1 cellular context compared by ENCODE assay signal in the genomic region with DNA sequence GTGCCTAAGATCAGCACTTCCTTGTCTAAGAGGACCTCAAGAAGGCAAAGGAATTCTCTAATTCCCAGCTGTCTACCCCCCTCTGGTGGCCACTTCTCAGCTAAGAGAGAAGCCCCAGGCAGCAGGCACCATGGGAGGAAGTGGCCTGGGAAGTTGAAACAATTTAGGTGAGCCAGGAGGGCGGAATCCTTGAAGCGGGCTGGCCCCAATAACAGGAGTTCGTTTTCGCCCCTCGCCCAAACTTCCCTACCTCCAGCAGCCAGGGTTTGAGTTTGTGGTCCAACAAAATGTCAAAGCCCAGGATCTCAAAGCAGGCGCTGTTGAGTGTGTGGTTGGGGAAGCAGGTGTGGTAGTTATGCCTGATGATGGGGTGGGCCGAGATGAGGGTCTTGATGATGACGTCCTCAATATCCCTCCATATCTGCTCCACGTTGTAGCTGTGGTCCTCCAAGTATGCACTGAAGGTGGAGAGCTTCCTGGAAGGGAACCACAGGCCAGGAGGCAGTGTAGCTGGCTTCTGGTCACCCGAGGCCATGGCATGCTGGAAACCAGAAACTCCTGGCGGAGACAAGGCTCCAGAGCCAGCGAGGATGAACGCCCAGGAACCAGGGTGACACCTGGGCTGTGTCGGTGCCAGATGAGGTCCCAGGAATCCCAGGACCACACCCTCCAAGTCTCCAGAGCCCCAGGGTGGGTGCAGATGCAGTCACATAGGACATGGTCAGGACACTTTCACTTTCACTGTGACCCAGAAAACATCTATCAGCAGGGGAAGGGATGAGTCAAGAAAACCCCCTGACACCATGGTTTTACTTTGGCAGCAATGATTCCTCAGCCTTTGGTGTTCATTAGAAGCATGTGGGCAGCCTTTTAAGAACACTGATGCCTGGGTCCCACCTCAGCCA.
TF ChIP-seq lines count a peak whose summit lies in the region.

No MANE protein-coding gene starts in this region.

TF ChIP-seq in HepG2, 621 proteins besides CTCF, POLR2A, EP300 and RAD21 (continued from another document and continues in another):
- TF ChIP-seq ZKSCAN1 (IDR thresholded peaks at IDR 0.05; ENCODE audit: low read length) (no peak), SIN3A (IDR thresholded peaks at IDR 0.05; ENCODE audit: borderline replicate concordance, low read depth, low read length) (0 out of 2 replicates have a peak, but pooled peaks have one; percentile 32), ZNF138 (CRISPR knock-in tag; IDR thresholded peaks at IDR 0.05; ENCODE audit: low read depth) (no peak), MATR3 (CRISPR knock-in tag; IDR thresholded peaks at IDR 0.05) (no peak), ZNF484 (CRISPR knock-in tag; IDR thresholded peaks at IDR 0.05; ENCODE audit: borderline replicate concordance, low read depth) (no peak), WIZ (CRISPR knock-in tag; IDR thresholded peaks at IDR 0.05) (peak; percentile 81; the same call in 1 of the 2 replicates), ZNF562 (CRISPR knock-in tag; IDR thresholded peaks at IDR 0.05; ENCODE audit: borderline replicate concordance) (no peak), NFIB (CRISPR knock-in tag; IDR thresholded peaks at IDR 0.05; ENCODE audit: borderline replicate concordance) (no peak), SPEN (CRISPR knock-in tag; IDR thresholded peaks at IDR 0.05; ENCODE audit: low read depth) (0 out of 2 replicates have a peak, but pooled peaks have one; percentile 66), IRX3 (CRISPR knock-in tag; IDR thresholded peaks at IDR 0.05; ENCODE audit: borderline replicate concordance, low read depth) (no peak), ONECUT2 (CRISPR knock-in tag; IDR thresholded peaks at IDR 0.05) (no peak), SP1 (IDR thresholded peaks at IDR 0.05) (no peak), SP1 (CRISPR knock-in tag; IDR thresholded peaks at IDR 0.05) (no peak), SOX13 (IDR thresholded peaks at IDR 0.05) (no peak), SOX13 (CRISPR knock-in tag; conservative IDR thresholded peaks at IDR 0.05 in 1 of 2, IDR thresholded peaks at IDR 0.05 in 1 of 2) (no peak), ZNF629 (CRISPR knock-in tag; conservative IDR thresholded peaks at IDR 0.05) (0 out of 2 replicates have a peak, but pooled peaks have one; percentile 16), ZNF451 (CRISPR knock-in tag; IDR thresholded peaks at IDR 0.05) (peak; percentile 53; the same call in 1 of the 2 replicates), SMC3 (IDR thresholded peaks at IDR 0.05; ENCODE audit: low read length) (peak; percentile 93), ZNF674 (CRISPR knock-in tag; IDR thresholded peaks at IDR 0.05; ENCODE audit: low read depth) (no peak), NFE2 (CRISPR knock-in tag; IDR thresholded peaks at IDR 0.05) (no peak), HNRNPH1 (optimal IDR thresholded peaks at IDR 0.05; ENCODE audit: low read depth, low read length) (no peak)
- TF ChIP-seq, protein P1, sequence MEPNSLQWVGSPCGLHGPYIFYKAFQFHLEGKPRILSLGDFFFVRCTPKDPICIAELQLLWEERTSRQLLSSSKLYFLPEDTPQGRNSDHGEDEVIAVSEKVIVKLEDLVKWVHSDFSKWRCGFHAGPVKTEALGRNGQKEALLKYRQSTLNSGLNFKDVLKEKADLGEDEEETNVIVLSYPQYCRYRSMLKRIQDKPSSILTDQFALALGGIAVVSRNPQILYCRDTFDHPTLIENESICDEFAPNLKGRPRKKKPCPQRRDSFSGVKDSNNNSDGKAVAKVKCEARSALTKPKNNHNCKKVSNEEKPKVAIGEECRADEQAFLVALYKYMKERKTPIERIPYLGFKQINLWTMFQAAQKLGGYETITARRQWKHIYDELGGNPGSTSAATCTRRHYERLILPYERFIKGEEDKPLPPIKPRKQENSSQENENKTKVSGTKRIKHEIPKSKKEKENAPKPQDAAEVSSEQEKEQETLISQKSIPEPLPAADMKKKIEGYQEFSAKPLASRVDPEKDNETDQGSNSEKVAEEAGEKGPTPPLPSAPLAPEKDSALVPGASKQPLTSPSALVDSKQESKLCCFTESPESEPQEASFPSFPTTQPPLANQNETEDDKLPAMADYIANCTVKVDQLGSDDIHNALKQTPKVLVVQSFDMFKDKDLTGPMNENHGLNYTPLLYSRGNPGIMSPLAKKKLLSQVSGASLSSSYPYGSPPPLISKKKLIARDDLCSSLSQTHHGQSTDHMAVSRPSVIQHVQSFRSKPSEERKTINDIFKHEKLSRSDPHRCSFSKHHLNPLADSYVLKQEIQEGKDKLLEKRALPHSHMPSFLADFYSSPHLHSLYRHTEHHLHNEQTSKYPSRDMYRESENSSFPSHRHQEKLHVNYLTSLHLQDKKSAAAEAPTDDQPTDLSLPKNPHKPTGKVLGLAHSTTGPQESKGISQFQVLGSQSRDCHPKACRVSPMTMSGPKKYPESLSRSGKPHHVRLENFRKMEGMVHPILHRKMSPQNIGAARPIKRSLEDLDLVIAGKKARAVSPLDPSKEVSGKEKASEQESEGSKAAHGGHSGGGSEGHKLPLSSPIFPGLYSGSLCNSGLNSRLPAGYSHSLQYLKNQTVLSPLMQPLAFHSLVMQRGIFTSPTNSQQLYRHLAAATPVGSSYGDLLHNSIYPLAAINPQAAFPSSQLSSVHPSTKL (CRISPR knock-in tag; IDR thresholded peaks at IDR 0.05) = no peak
- TF ChIP-seq, protein P2, sequence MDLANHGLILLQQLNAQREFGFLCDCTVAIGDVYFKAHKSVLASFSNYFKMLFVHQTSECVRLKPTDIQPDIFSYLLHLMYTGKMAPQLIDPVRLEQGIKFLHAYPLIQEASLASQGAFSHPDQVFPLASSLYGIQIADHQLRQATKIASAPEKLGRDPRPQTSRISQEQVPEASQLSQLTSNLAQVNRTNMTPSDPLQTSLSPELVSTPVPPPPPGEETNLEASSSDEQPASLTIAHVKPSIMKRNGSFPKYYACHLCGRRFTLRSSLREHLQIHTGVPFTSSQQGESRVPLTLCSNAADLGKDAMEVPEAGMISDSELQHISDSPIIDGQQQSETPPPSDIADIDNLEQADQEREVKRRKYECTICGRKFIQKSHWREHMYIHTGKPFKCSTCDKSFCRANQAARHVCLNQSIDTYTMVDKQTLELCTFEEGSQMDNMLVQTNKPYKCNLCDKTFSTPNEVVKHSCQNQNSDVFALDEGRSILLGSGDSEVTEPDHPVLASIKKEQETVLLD (CRISPR knock-in tag; IDR thresholded peaks at IDR 0.05; ENCODE audit: low read depth) = no peak
- TF ChIP-seq, protein P3, sequence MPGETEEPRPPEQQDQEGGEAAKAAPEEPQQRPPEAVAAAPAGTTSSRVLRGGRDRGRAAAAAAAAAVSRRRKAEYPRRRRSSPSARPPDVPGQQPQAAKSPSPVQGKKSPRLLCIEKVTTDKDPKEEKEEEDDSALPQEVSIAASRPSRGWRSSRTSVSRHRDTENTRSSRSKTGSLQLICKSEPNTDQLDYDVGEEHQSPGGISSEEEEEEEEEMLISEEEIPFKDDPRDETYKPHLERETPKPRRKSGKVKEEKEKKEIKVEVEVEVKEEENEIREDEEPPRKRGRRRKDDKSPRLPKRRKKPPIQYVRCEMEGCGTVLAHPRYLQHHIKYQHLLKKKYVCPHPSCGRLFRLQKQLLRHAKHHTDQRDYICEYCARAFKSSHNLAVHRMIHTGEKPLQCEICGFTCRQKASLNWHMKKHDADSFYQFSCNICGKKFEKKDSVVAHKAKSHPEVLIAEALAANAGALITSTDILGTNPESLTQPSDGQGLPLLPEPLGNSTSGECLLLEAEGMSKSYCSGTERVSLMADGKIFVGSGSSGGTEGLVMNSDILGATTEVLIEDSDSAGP (CRISPR knock-in tag; IDR thresholded peaks at IDR 0.05; ENCODE audit: borderline replicate concordance) = peak; percentile 68
- TF ChIP-seq, protein P4, sequence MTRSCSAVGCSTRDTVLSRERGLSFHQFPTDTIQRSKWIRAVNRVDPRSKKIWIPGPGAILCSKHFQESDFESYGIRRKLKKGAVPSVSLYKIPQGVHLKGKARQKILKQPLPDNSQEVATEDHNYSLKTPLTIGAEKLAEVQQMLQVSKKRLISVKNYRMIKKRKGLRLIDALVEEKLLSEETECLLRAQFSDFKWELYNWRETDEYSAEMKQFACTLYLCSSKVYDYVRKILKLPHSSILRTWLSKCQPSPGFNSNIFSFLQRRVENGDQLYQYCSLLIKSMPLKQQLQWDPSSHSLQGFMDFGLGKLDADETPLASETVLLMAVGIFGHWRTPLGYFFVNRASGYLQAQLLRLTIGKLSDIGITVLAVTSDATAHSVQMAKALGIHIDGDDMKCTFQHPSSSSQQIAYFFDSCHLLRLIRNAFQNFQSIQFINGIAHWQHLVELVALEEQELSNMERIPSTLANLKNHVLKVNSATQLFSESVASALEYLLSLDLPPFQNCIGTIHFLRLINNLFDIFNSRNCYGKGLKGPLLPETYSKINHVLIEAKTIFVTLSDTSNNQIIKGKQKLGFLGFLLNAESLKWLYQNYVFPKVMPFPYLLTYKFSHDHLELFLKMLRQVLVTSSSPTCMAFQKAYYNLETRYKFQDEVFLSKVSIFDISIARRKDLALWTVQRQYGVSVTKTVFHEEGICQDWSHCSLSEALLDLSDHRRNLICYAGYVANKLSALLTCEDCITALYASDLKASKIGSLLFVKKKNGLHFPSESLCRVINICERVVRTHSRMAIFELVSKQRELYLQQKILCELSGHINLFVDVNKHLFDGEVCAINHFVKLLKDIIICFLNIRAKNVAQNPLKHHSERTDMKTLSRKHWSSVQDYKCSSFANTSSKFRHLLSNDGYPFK (CRISPR knock-in tag; IDR thresholded peaks at IDR 0.05; ENCODE audit: borderline replicate concordance) = 0 out of 2 replicates have a peak, but pooled peaks have one; percentile 48
- TF ChIP-seq, protein P5, sequence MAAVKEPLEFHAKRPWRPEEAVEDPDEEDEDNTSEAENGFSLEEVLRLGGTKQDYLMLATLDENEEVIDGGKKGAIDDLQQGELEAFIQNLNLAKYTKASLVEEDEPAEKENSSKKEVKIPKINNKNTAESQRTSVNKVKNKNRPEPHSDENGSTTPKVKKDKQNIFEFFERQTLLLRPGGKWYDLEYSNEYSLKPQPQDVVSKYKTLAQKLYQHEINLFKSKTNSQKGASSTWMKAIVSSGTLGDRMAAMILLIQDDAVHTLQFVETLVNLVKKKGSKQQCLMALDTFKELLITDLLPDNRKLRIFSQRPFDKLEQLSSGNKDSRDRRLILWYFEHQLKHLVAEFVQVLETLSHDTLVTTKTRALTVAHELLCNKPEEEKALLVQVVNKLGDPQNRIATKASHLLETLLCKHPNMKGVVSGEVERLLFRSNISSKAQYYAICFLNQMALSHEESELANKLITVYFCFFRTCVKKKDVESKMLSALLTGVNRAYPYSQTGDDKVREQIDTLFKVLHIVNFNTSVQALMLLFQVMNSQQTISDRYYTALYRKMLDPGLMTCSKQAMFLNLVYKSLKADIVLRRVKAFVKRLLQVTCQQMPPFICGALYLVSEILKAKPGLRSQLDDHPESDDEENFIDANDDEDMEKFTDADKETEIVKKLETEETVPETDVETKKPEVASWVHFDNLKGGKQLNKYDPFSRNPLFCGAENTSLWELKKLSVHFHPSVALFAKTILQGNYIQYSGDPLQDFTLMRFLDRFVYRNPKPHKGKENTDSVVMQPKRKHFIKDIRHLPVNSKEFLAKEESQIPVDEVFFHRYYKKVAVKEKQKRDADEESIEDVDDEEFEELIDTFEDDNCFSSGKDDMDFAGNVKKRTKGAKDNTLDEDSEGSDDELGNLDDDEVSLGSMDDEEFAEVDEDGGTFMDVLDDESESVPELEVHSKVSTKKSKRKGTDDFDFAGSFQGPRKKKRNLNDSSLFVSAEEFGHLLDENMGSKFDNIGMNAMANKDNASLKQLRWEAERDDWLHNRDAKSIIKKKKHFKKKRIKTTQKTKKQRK (IDR thresholded peaks at IDR 0.05; ENCODE audit: low read length) = no peak
- TF ChIP-seq, protein P6, sequence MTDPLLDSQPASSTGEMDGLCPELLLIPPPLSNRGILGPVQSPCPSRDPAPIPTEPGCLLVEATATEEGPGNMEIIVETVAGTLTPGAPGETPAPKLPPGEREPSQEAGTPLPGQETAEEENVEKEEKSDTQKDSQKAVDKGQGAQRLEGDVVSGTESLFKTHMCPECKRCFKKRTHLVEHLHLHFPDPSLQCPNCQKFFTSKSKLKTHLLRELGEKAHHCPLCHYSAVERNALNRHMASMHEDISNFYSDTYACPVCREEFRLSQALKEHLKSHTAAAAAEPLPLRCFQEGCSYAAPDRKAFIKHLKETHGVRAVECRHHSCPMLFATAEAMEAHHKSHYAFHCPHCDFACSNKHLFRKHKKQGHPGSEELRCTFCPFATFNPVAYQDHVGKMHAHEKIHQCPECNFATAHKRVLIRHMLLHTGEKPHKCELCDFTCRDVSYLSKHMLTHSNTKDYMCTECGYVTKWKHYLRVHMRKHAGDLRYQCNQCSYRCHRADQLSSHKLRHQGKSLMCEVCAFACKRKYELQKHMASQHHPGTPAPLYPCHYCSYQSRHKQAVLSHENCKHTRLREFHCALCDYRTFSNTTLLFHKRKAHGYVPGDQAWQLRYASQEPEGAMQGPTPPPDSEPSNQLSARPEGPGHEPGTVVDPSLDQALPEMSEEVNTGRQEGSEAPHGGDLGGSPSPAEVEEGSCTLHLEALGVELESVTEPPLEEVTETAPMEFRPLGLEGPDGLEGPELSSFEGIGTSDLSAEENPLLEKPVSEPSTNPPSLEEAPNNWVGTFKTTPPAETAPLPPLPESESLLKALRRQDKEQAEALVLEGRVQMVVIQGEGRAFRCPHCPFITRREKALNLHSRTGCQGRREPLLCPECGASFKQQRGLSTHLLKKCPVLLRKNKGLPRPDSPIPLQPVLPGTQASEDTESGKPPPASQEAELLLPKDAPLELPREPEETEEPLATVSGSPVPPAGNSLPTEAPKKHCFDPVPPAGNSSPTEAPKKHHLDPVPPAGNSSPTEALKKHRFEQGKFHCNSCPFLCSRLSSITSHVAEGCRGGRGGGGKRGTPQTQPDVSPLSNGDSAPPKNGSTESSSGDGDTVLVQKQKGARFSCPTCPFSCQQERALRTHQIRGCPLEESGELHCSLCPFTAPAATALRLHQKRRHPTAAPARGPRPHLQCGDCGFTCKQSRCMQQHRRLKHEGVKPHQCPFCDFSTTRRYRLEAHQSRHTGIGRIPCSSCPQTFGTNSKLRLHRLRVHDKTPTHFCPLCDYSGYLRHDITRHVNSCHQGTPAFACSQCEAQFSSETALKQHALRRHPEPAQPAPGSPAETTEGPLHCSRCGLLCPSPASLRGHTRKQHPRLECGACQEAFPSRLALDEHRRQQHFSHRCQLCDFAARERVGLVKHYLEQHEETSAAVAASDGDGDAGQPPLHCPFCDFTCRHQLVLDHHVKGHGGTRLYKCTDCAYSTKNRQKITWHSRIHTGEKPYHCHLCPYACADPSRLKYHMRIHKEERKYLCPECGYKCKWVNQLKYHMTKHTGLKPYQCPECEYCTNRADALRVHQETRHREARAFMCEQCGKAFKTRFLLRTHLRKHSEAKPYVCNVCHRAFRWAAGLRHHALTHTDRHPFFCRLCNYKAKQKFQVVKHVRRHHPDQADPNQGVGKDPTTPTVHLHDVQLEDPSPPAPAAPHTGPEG (CRISPR knock-in tag; IDR thresholded peaks at IDR 0.05) = 0 out of 2 replicates have a peak, but pooled peaks have one; percentile 1
- TF ChIP-seq, protein P7, sequence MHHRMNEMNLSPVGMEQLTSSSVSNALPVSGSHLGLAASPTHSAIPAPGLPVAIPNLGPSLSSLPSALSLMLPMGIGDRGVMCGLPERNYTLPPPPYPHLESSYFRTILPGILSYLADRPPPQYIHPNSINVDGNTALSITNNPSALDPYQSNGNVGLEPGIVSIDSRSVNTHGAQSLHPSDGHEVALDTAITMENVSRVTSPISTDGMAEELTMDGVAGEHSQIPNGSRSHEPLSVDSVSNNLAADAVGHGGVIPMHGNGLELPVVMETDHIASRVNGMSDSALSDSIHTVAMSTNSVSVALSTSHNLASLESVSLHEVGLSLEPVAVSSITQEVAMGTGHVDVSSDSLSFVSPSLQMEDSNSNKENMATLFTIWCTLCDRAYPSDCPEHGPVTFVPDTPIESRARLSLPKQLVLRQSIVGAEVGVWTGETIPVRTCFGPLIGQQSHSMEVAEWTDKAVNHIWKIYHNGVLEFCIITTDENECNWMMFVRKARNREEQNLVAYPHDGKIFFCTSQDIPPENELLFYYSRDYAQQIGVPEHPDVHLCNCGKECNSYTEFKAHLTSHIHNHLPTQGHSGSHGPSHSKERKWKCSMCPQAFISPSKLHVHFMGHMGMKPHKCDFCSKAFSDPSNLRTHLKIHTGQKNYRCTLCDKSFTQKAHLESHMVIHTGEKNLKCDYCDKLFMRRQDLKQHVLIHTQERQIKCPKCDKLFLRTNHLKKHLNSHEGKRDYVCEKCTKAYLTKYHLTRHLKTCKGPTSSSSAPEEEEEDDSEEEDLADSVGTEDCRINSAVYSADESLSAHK (CRISPR knock-in tag; IDR thresholded peaks at IDR 0.05; ENCODE audit: borderline replicate concordance) = 0 out of 2 replicates have a peak, but pooled peaks have one; percentile 27
